Comparison of ENCODE assay signal across 10 cellular contexts in the genomic region with DNA sequence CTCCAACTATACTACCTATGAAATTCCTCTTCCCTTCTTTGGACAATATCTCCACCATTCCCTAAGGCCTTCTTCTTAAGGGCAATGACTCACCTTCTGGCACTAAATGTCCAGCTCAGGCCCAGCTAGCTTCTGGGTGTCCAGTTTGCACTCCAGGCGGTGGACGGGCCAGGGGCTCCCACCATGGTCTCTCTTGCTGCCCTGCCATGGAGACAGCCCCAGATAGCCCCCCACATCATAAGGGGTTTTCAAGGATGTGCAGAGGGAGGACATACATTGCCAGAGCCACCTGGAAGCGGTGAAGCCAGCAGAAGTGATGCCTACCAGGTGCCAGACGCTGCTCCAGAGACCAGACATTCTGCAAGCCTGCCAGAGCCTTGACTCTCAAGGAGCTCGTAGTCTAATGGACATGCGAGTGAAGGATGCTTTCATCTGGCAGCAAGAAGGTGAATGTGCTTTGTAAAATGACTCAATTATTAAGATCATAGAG. TPM values are rescaled to one million over a fixed set of nuclear protein-coding genes. Genes with fewer than 3 reads are reported as not detected.
A peak's percentile ranks its signal among the peaks of the same experiment; 100 is the strongest.
DNase-seq lines count a peak whose midpoint lies in the region; ATAC-seq and TF ChIP-seq lines count a peak whose summit lies in the region.
"Had no signal": no experiment of that assay in that cellular context is flagged by ENCODE, and none has a peak within 500 bp of the region (broad histone marks: within the 10 kb centered on the region; RNA-seq: fewer than 3 reads in every experiment).

No MANE protein-coding gene starts in this region.

- no peaks in the 10 kb centered on the region for H3K9me3 ChIP-seq in SK-N-SH
- H3K9me3 ChIP-seq in smooth muscle cell (replicated peaks; ENCODE audit: low read depth): no peaks in the 10 kb centered on the region

- intact Hi-C loops in left cardiac atrium (cut with DNase I): no loop called here

- H3K9me2 ChIP-seq in SK-N-SH: no peaks in the 10 kb centered on the region

- peaks cover 11 to 42% of the 10 kb centered on the region in 2 experiments; a peak in 3 of 4 replicates for H3K4me1 ChIP-seq in SK-N-SH (ENCODE audit: control insufficient read depth in 1 of 2, insufficient read depth in 2 of 2, low read depth in 1 of 2, low read length in 1 of 2)
- H3K4me1 ChIP-seq in smooth muscle cell (ENCODE audit: low read depth): peaks cover 5% of the 10 kb centered on the region

- H3F3A ChIP-seq in SK-N-SH (replicated peaks; ENCODE audit: insufficient read depth) (peaks cover 15% of the 10 kb centered on the region), smooth muscle cell (ENCODE audit: low read depth) (no peaks in the 10 kb centered on the region)

- H3K79me2 ChIP-seq in SK-N-SH (ENCODE audit: insufficient read depth) (no peaks in the 10 kb centered on the region), smooth muscle cell (ENCODE audit: low read depth) (no peaks in the 10 kb centered on the region)

- H3K27me3 ChIP-seq in SK-N-SH (ENCODE audit: insufficient read depth) (no peaks in the 10 kb centered on the region), smooth muscle cell (ENCODE audit: low read depth) (no peaks in the 10 kb centered on the region)

- POLR2A ChIA-PET in SK-N-SH (lab: Yijun Ruan, JAX): interaction anchor here (0.7 kb wide), 1 partner anchor 12 kb away, joined by 3 read pairs; no protein-coding TSS in a partner anchor

- no peak overlapping the region for H2AFZ ChIP-seq in SK-N-SH (ENCODE audit: low read depth)
- no peak overlapping the region for H2AFZ ChIP-seq in smooth muscle cell (ENCODE audit: low read depth)

- peak overlapping the region; percentile 68; the same call in 1 of the 2 replicates for H3K4me2 ChIP-seq in SK-N-SH
- no peak overlapping the region for H3K4me2 ChIP-seq in smooth muscle cell

- WGBS in SK-N-SH (ENCODE audit: low lambda C conversion rate): 59% methylated on average over 6 of the region's 6 CpGs
- 89% methylated on average over 6 of the region's 6 CpGs for WGBS in smooth muscle cell (ENCODE audit: low lambda C conversion rate)

- TF ChIP-seq EP300 in SK-N-SH (IDR thresholded peaks at IDR 0.05; ENCODE audit: borderline replicate concordance in 1 of 2, low read depth in 1 of 2, low read length in 1 of 2): peak in 1 of 2 experiments; percentile 27; a peak in 1 of 4 replicates

- H3K36me3 ChIP-seq in SK-N-SH (replicated peaks in 1 of 2; ENCODE audit: control insufficient read depth in 1 of 2, insufficient read depth in 2 of 2, low read length in 1 of 2): no peaks in the 10 kb centered on the region
- no peaks in the 10 kb centered on the region for H3K36me3 ChIP-seq in smooth muscle cell (ENCODE audit: low read depth)

- no peak overlapping the region for H3K9ac ChIP-seq in SK-N-SH
- no peak overlapping the region for H3K9ac ChIP-seq in smooth muscle cell (ENCODE audit: low read depth)

- peak overlapping the region; percentile 64 to 80 for H3K27ac ChIP-seq in SK-N-SH (ENCODE audit: low read depth in 2 of 2, low read length in 1 of 2)
- no peak overlapping the region for H3K27ac ChIP-seq in smooth muscle cell (ENCODE audit: low read depth)

- peak; percentile 8 for DNase-seq in D341Med (ENCODE audit: low spot score)
- DNase-seq in SK-N-SH: no peak
- no peak for DNase-seq in left cardiac atrium
- DNase-seq in stromal cell of bone marrow (ENCODE audit: low read depth): peak; percentile 41
- DNase-seq in GOT3 (lab: John Stamatoyannopoulos, UW): no peak
- DNase-seq in smooth muscle cell (lab: John Stamatoyannopoulos, UW; ENCODE audit: unreplicated experiment): no peak
- DNase-seq: activated CD4-positive, alpha-beta T cell treated with anti-CD3 and anti-CD28 coated beads, Interleukin-2, amount 50 U/mL, for 4 hours; activated naive CD4-positive, alpha-beta T cell treated with anti-CD3 and anti-CD28 coated beads, Interleukin-2, amount 10 ng/mL, durations not matched to agents 7 days and 5 days had no signal

- CTCF ChIA-PET in SK-N-SH (lab: Yijun Ruan, JAX): interaction anchor here (1.0 to 1.5 kb wide), 2 partner anchors 9 to 29 kb away, joined by 3 read pairs; no protein-coding TSS in a partner anchor

- peak; percentile 17 to 53 for ATAC-seq in left cardiac atrium
- ATAC-seq in HG03342 (IDR thresholded peaks at IDR 0.05; ENCODE audit: unreplicated experiment): no peak
- ATAC-seq in GM21526 (IDR thresholded peaks at IDR 0.05; ENCODE audit: low FRiP score, unreplicated experiment): no peak

- TF ChIP-seq RAD21 in SK-N-SH (IDR thresholded peaks at IDR 0.05; ENCODE audit: low read length): no peak

- H3K4me3 ChIP-seq in SK-N-SH (ENCODE audit: low read depth in 2 of 2, low read length in 1 of 2): no peak overlapping the region
- no peak overlapping the region for H3K4me3 ChIP-seq in smooth muscle cell

- no peak for TF ChIP-seq CTCF in SK-N-SH (IDR thresholded peaks at IDR 0.05)
- TF ChIP-seq CTCF in smooth muscle cell (IDR thresholded peaks at IDR 0.05; ENCODE audit: borderline replicate concordance, insufficient read depth, poor library complexity, severe bottlenecking): no peak

- H4K20me1 ChIP-seq in SK-N-SH (ENCODE audit: insufficient read depth) (no peaks in the 10 kb centered on the region), smooth muscle cell (ENCODE audit: low read depth) (no peaks in the 10 kb centered on the region)

TF ChIP-seq in SK-N-SH, 30 proteins besides CTCF, POLR2A, EP300 and RAD21 (continues in another document):
- TF ChIP-seq ELF1 (IDR thresholded peaks at IDR 0.05) (no peak), FOXM1 (IDR thresholded peaks at IDR 0.05; ENCODE audit: low read depth) (no peak), RFX5 (IDR thresholded peaks at IDR 0.05; ENCODE audit: low read length) (no peak), MEF2A (IDR thresholded peaks at IDR 0.05; ENCODE audit: borderline replicate concordance, low read depth) (no peak), TCF12 (IDR thresholded peaks at IDR 0.05) (peak; percentile 82), FOSL2 (IDR thresholded peaks at IDR 0.05; ENCODE audit: borderline replicate concordance, low read depth) (peak; percentile 21; the same call in 1 of the 2 replicates), GATA2 (CRISPR knock-in tag; IDR thresholded peaks at IDR 0.05) (no peak), MXI1 (IDR thresholded peaks at IDR 0.05; ENCODE audit: low read depth, low read length) (no peak)
- TF ChIP-seq, protein P1, sequence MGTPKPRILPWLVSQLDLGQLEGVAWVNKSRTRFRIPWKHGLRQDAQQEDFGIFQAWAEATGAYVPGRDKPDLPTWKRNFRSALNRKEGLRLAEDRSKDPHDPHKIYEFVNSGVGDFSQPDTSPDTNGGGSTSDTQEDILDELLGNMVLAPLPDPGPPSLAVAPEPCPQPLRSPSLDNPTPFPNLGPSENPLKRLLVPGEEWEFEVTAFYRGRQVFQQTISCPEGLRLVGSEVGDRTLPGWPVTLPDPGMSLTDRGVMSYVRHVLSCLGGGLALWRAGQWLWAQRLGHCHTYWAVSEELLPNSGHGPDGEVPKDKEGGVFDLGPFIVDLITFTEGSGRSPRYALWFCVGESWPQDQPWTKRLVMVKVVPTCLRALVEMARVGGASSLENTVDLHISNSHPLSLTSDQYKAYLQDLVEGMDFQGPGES (IDR thresholded peaks at IDR 0.05; ENCODE audit: low read depth, low read length): no peak
- TF ChIP-seq, protein P2, sequence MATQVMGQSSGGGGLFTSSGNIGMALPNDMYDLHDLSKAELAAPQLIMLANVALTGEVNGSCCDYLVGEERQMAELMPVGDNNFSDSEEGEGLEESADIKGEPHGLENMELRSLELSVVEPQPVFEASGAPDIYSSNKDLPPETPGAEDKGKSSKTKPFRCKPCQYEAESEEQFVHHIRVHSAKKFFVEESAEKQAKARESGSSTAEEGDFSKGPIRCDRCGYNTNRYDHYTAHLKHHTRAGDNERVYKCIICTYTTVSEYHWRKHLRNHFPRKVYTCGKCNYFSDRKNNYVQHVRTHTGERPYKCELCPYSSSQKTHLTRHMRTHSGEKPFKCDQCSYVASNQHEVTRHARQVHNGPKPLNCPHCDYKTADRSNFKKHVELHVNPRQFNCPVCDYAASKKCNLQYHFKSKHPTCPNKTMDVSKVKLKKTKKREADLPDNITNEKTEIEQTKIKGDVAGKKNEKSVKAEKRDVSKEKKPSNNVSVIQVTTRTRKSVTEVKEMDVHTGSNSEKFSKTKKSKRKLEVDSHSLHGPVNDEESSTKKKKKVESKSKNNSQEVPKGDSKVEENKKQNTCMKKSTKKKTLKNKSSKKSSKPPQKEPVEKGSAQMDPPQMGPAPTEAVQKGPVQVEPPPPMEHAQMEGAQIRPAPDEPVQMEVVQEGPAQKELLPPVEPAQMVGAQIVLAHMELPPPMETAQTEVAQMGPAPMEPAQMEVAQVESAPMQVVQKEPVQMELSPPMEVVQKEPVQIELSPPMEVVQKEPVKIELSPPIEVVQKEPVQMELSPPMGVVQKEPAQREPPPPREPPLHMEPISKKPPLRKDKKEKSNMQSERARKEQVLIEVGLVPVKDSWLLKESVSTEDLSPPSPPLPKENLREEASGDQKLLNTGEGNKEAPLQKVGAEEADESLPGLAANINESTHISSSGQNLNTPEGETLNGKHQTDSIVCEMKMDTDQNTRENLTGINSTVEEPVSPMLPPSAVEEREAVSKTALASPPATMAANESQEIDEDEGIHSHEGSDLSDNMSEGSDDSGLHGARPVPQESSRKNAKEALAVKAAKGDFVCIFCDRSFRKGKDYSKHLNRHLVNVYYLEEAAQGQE (IDR thresholded peaks at IDR 0.05; ENCODE audit: low read depth, low read length): no peak
- TF ChIP-seq, protein P3, sequence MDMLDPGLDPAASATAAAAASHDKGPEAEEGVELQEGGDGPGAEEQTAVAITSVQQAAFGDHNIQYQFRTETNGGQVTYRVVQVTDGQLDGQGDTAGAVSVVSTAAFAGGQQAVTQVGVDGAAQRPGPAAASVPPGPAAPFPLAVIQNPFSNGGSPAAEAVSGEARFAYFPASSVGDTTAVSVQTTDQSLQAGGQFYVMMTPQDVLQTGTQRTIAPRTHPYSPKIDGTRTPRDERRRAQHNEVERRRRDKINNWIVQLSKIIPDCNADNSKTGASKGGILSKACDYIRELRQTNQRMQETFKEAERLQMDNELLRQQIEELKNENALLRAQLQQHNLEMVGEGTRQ (IDR thresholded peaks at IDR 0.05; ENCODE audit: borderline replicate concordance, low read depth, low read length): no peak
- TF ChIP-seq, protein P4, sequence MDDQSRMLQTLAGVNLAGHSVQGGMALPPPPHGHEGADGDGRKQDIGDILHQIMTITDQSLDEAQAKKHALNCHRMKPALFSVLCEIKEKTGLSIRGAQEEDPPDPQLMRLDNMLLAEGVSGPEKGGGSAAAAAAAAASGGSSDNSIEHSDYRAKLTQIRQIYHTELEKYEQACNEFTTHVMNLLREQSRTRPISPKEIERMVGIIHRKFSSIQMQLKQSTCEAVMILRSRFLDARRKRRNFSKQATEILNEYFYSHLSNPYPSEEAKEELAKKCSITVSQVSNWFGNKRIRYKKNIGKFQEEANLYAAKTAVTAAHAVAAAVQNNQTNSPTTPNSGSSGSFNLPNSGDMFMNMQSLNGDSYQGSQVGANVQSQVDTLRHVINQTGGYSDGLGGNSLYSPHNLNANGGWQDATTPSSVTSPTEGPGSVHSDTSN (IDR thresholded peaks at IDR 0.05): peak; percentile 83

RNA-seq across cellular contexts. Expression of a gene that starts 43.7 kb away (rescaled TPM):
- polyA plus RNA-seq in SK-N-SH (2012; rRNA removed) (12.3 and 19.4 TPM in 2 replicates), smooth muscle cell (59.4 and 67.7 TPM in 2 replicates)
- polyA plus RNA-seq in SK-N-SH (2012; cell fraction: cytosol; rRNA removed): 12.2 and 15.5 TPM in 2 replicates
- polyA plus RNA-seq in SK-N-SH (2012; cell fraction: nucleus; rRNA removed): 52.5 and 59.9 TPM in 2 replicates
- total RNA-seq in left cardiac atrium (10 to 100 TPM; 51.8 to 54.8 TPM), smooth muscle cell (77.5 and 92.5 TPM in 2 replicates)

Comparison
In these comparisons a context has a peak if more than half of its experiments do, and no peak if none do; other contexts are left out.
1. DNase-seq: peak in D341Med (single experiment) and stromal cell of bone marrow (single experiment); none in SK-N-SH (single experiment), left cardiac atrium (single experiment), GOT3 (single experiment) and smooth muscle cell (single experiment).
2. ATAC-seq: peak in left cardiac atrium (2 of 2); none in HG03342 (single experiment) and GM21526 (single experiment).